ENCODE assay signal across 1 cellular context in genomic region chr6:163717106-163717764, GRCh38.
TF ChIP-seq lines count a peak whose summit lies in the region.

No MANE protein-coding gene starts in this region.

TF ChIP-seq in K562, 482 proteins besides CTCF, POLR2A, EP300 and RAD21 (continued from another document):
- peak; percentile 97 for TF ChIP-seq PKNOX1 (IDR thresholded peaks at IDR 0.05)
- no peak for TF ChIP-seq ZNF668 (CRISPR knock-in tag; IDR thresholded peaks at IDR 0.05)
- TF ChIP-seq ELF4 (CRISPR knock-in tag; IDR thresholded peaks at IDR 0.05) = no peak
- no peak for TF ChIP-seq ZNF280B (CRISPR knock-in tag; IDR thresholded peaks at IDR 0.05)
- no peak for TF ChIP-seq ZZZ3 (IDR thresholded peaks at IDR 0.05)
- no peak for TF ChIP-seq HOMEZ (CRISPR knock-in tag; IDR thresholded peaks at IDR 0.05)
- TF ChIP-seq IRF9 (tag; IDR thresholded peaks at IDR 0.05) = no peak
- no peak for TF ChIP-seq ZNF431 (CRISPR knock-in tag; IDR thresholded peaks at IDR 0.05)
- no peak for TF ChIP-seq ZBTB1 (CRISPR knock-in tag; IDR thresholded peaks at IDR 0.05; ENCODE audit: borderline replicate concordance, low read depth)
- TF ChIP-seq E2F4 (CRISPR knock-in tag; IDR thresholded peaks at IDR 0.05; ENCODE audit: low read depth) = no peak
- peak; percentile 96 for TF ChIP-seq MEIS2 (IDR thresholded peaks at IDR 0.05; ENCODE audit: partially characterized antibody)
- TF ChIP-seq XRCC4 (IDR thresholded peaks at IDR 0.05; ENCODE audit: extremely low read depth, insufficient read depth, insufficient read length) = no peak
- no peak for TF ChIP-seq FOXP1 (CRISPR knock-in tag; IDR thresholded peaks at IDR 0.05)
- TF ChIP-seq NKRF (IDR thresholded peaks at IDR 0.05; ENCODE audit: borderline replicate concordance) = no peak
- no peak for TF ChIP-seq ARID1B (IDR thresholded peaks at IDR 0.05)
- no peak for TF ChIP-seq SAFB (IDR thresholded peaks at IDR 0.05; ENCODE audit: borderline replicate concordance, low read depth, low read length)
- no peak for TF ChIP-seq ZC3H4 (CRISPR knock-in tag; IDR thresholded peaks at IDR 0.05; ENCODE audit: borderline replicate concordance)
- TF ChIP-seq CBFA2T3 (IDR thresholded peaks at IDR 0.05) = no peak
- peak in 1 of 2 experiments; percentile 58; a peak in 1 of 3 replicates for TF ChIP-seq CBX3 (IDR thresholded peaks at IDR 0.05; ENCODE audit: borderline replicate concordance in 1 of 2, low read length in 2 of 2)
- TF ChIP-seq ZNF584 (CRISPR knock-in tag; IDR thresholded peaks at IDR 0.05; ENCODE audit: low read depth) = no peak
- peak; percentile 98 for TF ChIP-seq ARHGAP35 (IDR thresholded peaks at IDR 0.05; ENCODE audit: partially characterized antibody)
- TF ChIP-seq ZEB2 (IDR thresholded peaks at IDR 0.05) = no peak
- TF ChIP-seq PBX2 (CRISPR knock-in tag; IDR thresholded peaks at IDR 0.05; ENCODE audit: low read depth) = no peak; the same call in 1 of the 2 replicates
- peak; percentile 95 for TF ChIP-seq PBX2 (tag; conservative IDR thresholded peaks at IDR 0.05; ENCODE audit: low read depth)
- no peak for TF ChIP-seq FOXA3 (CRISPR knock-in tag; conservative IDR thresholded peaks at IDR 0.05 in 1 of 2, IDR thresholded peaks at IDR 0.05 in 1 of 2)
- no peak for TF ChIP-seq NR3C1 (CRISPR knock-in tag; IDR thresholded peaks at IDR 0.05)
- TF ChIP-seq CTCFL (IDR thresholded peaks at IDR 0.05; ENCODE audit: borderline replicate concordance, insufficient read depth, low read depth, low read length, poor library complexity, severe bottlenecking) = no peak
- TF ChIP-seq MXD1 (CRISPR knock-in tag; IDR thresholded peaks at IDR 0.05; ENCODE audit: borderline replicate concordance, poor library complexity, severe bottlenecking) = no peak
- TF ChIP-seq ZNF280A (IDR thresholded peaks at IDR 0.05; ENCODE audit: low read depth, partially characterized antibody) = no peak
- TF ChIP-seq ZNF121 (CRISPR knock-in tag; conservative IDR thresholded peaks at IDR 0.05) = no peak
- TF ChIP-seq MBD2 (IDR thresholded peaks at IDR 0.05; ENCODE audit: borderline replicate concordance, low read depth) = no peak
- TF ChIP-seq ATF6 (CRISPR knock-in tag; IDR thresholded peaks at IDR 0.05) = no peak
- no peak for TF ChIP-seq NONO (IDR thresholded peaks at IDR 0.05; ENCODE audit: low read depth in 2 of 2, low read length in 1 of 2)
- no peak for TF ChIP-seq KHSRP (IDR thresholded peaks at IDR 0.05)
- no peak for TF ChIP-seq NR2C2 (CRISPR knock-in tag; IDR thresholded peaks at IDR 0.05)
- TF ChIP-seq NR2C2 (tag; IDR thresholded peaks at IDR 0.05) = no peak
